ENCODE assay signal across 22 cellular contexts in genomic region chr13:97979556-97979955, GRCh38. TPM values are rescaled to one million over a fixed set of nuclear protein-coding genes. Genes with fewer than 3 reads are reported as not detected.
DNase-seq lines count a peak whose midpoint lies in the region; ATAC-seq, FAIRE-seq and TF ChIP-seq lines count a peak whose summit lies in the region.
"Had no signal": no experiment of that assay in that cellular context is flagged by ENCODE, and none has a peak within 500 bp of the region (broad histone marks: within the 10 kb centered on the region; RNA-seq: fewer than 3 reads in every experiment).

No MANE protein-coding gene starts in this region.

- TF ChIP-seq CTCF in HepG2 (CRISPR knock-in tag; IDR thresholded peaks at IDR 0.05) (no peak), right lobe of liver (IDR thresholded peaks at IDR 0.05) (no peak), PC-9 (conservative IDR thresholded peaks at IDR 0.05) (no peak), upper lobe of left lung (IDR thresholded peaks at IDR 0.05) (no peak)

- CTCF ChIA-PET in HepG2 (lab: Yijun Ruan, JAX; ENCODE audit: low intra/inter-chr PET ratio, low total read pairs) (no interaction called here), PC-9 (lab: Charles Lee) (no interaction called here)

- no peak for FAIRE-seq in HepG2 (lab: Jason Lieb, UNC)
- FAIRE-seq: D721Med, TTC549, urothelium cell line had no signal

- no peaks in the 10 kb centered on the region; a peak in 1 of 5 replicates for H3K27me3 ChIP-seq in HepG2 (ENCODE audit: control insufficient read depth in 1 of 2, insufficient read depth in 2 of 2, low read length in 2 of 2)
- H3K27me3 ChIP-seq in right lobe of liver: no peaks in the 10 kb centered on the region
- H3K27me3 ChIP-seq in PC-9 (ENCODE audit: insufficient read depth, low read depth): no peaks in the 10 kb centered on the region
- no peaks in the 10 kb centered on the region for H3K27me3 ChIP-seq in upper lobe of left lung
- H3K27me3 ChIP-seq: hepatocyte had no signal

- peak overlapping the region; percentile 78 for H3K4me2 ChIP-seq in HepG2 (ENCODE audit: low read depth, low read length)
- H3K4me2 ChIP-seq in PC-9: peak overlapping the region; percentile 91; the same call in 1 of the 2 replicates

- no peak for DNase-seq in HepG2 (ENCODE audit: low spot score)
- DNase-seq in right lobe of liver: no peak
- DNase-seq in PC-9: no peak
- no peak for DNase-seq in epithelial cell of prostate (ENCODE audit: low read depth, low spot score)
- no peak for DNase-seq in upper lobe of left lung
- DNase-seq in NCI-H82 treated with DMSO at 0.1 percent for 48 hours (lab: John Stamatoyannopoulos, UW; ENCODE audit: unreplicated experiment): no peak
- DNase-seq: activated CD4-positive, alpha-beta T cell treated with anti-CD3 and anti-CD28 coated beads for 36 hours; dermis blood vessel endothelial cell; islet precursor cell; KG1; lower lobe of right lung; NCI-H1048; NCI-H2029 treated with DMSO at 0.1 percent for 48 hours; NCI-H446; NK-92 treated with Interleukin-12 subunit alpha and Interleukin-12 subunit beta, amount 100 ng/mL, for 24 hours had no signal

- ATAC-seq in HepG2: no peak
- ATAC-seq in right lobe of liver: no peak
- ATAC-seq in GM18502 (IDR thresholded peaks at IDR 0.05; ENCODE audit: poor library complexity, unreplicated experiment): no peak
- no peak for ATAC-seq in GM19397 (IDR thresholded peaks at IDR 0.05; ENCODE audit: unreplicated experiment)
- ATAC-seq in upper lobe of left lung (ENCODE audit: low FRiP score in 2 of 2): no peak
- ATAC-seq: activated CD4-positive, alpha-beta T cell treated with anti-CD3 and anti-CD28 coated beads for 36 hours; activated T-helper 17 cell treated with anti-CD3 and anti-CD28 coated beads, Interleukin-2, amount 50 U/mL, for 72 hours; lower lobe of right lung had no signal

- BruUV-seq in HepG2 (replicated peaks; lab: Mats Ljungman, UMichigan) (no TSS peak), PC-9 (replicated peaks; lab: Mats Ljungman, UMichigan) (no TSS peak)

- no peaks in the 10 kb centered on the region for H3K9me2 ChIP-seq in PC-9 (ENCODE audit: insufficient read depth)

- POLR2A ChIA-PET in HepG2 (lab: Yijun Ruan, JAX): no interaction called here
- POLR2A ChIA-PET in PC-9 (lab: Charles Lee; ENCODE audit: unreplicated experiment): interaction anchor here (0.7 kb wide), 1 partner anchor 22 kb away, joined by 4 read pairs; no protein-coding TSS in a partner anchor

- no peaks in the 10 kb centered on the region for H3K9me3 ChIP-seq in HepG2 (ENCODE audit: low read length)
- no peaks in the 10 kb centered on the region for H3K9me3 ChIP-seq in right lobe of liver
- no peaks in the 10 kb centered on the region for H3K9me3 ChIP-seq in PC-9 (ENCODE audit: insufficient read depth, low read depth)
- H3K9me3 ChIP-seq in upper lobe of left lung: no peaks in the 10 kb centered on the region
- H3K9me3 ChIP-seq: lower lobe of right lung had no signal

- TF ChIP-seq POLR2A in HepG2 (IDR thresholded peaks at IDR 0.05; ENCODE audit: insufficient read depth in 1 of 2, low read depth in 2 of 2, low read length in 2 of 2) (no peak), right lobe of liver (IDR thresholded peaks at IDR 0.05) (no peak), upper lobe of left lung (IDR thresholded peaks at IDR 0.05) (no peak)

- H3K27ac ChIP-seq in HepG2 (ENCODE audit: extremely low read length, insufficient read depth, low read length) (peak overlapping the region; percentile 8), right lobe of liver (no peak overlapping the region), PC-9 (no peak overlapping the region), epithelial cell of prostate (peak overlapping the region; percentile 38), upper lobe of left lung (no peak overlapping the region)
- H3K27ac ChIP-seq: hepatocyte, lower lobe of right lung had no signal

- no peak for TF ChIP-seq EP300 in HepG2 (IDR thresholded peaks at IDR 0.05; ENCODE audit: low read depth in 2 of 2, low read length in 2 of 2)
- TF ChIP-seq EP300 in HepG2 (CRISPR knock-in tag; IDR thresholded peaks at IDR 0.05; ENCODE audit: borderline replicate concordance): no peak
- no peak for TF ChIP-seq EP300 in upper lobe of left lung (IDR thresholded peaks at IDR 0.05)

- H3K4me1 ChIP-seq in HepG2 (ENCODE audit: insufficient read depth, low read length) (peaks cover 55% of the 10 kb centered on the region), right lobe of liver (peaks cover 0 to 25% (median 7%) of the 10 kb centered on the region in 4 donors), PC-9 (replicated peaks; ENCODE audit: insufficient read depth) (peaks cover 21% of the 10 kb centered on the region), upper lobe of left lung (peaks cover 16 to 28% (median 27%) of the 10 kb centered on the region in 4 donors)

- H3K9ac ChIP-seq in HepG2 (ENCODE audit: insufficient read depth, low read depth, low read length): no peak overlapping the region

- H4K20me1 ChIP-seq in HepG2 (ENCODE audit: insufficient read depth, low read length) (peaks cover 33% of the 10 kb centered on the region), PC-9 (ENCODE audit: insufficient read depth) (peaks cover 34% of the 10 kb centered on the region)

- intact Hi-C loops in HepG2 (cut with micrococcal nuclease; ENCODE audit: unreplicated experiment): loop anchor here (5.0 kb wide), 2 partner anchors 122 to 593 kb away; no protein-coding TSS in a partner anchor
- intact Hi-C loops in right lobe of liver (cut with DNase I): no loop called here
- intact Hi-C loops in PC-9 (cut with micrococcal nuclease; ENCODE audit: unreplicated experiment): no loop called here

- H3K4me3 ChIP-seq in HepG2 (replicated peaks in 1 of 3; ENCODE audit: insufficient read depth in 1 of 3, low read depth in 2 of 3, low read length in 3 of 3) (no peak overlapping the region; a peak in 1 of 6 replicates), right lobe of liver (no peak overlapping the region), PC-9 (peak overlapping the region; percentile 92; the same call in 1 of the 2 replicates), upper lobe of left lung (no peak overlapping the region)
- H3K4me3 ChIP-seq: hepatocyte, lower lobe of right lung had no signal

- peaks cover 0 to 14% of the 10 kb centered on the region in 2 experiments; a peak in 4 of 5 replicates for H3K36me3 ChIP-seq in HepG2 (replicated peaks in 1 of 2; ENCODE audit: control insufficient read depth in 1 of 2, insufficient read depth in 2 of 2, low read length in 2 of 2)
- H3K36me3 ChIP-seq in right lobe of liver: peaks cover 0 to 2% (median 0%) of the 10 kb centered on the region in 4 donors
- H3K36me3 ChIP-seq in PC-9 (ENCODE audit: low read depth): peaks cover 23% of the 10 kb centered on the region
- peaks cover 0 to 18% (median 0%) of the 10 kb centered on the region in 4 donors for H3K36me3 ChIP-seq in upper lobe of left lung

- in situ Hi-C loops in HepG2 (cut with HindIII; ENCODE audit: extremely low pct_ligation_motif_present, low pct_unique_long_range_greater_than_20kb): no loop called here

- no peak overlapping the region for H2AFZ ChIP-seq in HepG2 (ENCODE audit: low read length)
- no peak overlapping the region for H2AFZ ChIP-seq in PC-9
- H2AFZ ChIP-seq: hepatocyte had no signal

- peaks cover 60% of the 10 kb centered on the region for H3K79me2 ChIP-seq in HepG2 (ENCODE audit: insufficient read depth, low read length)
- H3K79me2 ChIP-seq in PC-9 (ENCODE audit: low read depth): peaks cover 63% of the 10 kb centered on the region

- no peak for TF ChIP-seq RAD21 in HepG2 (CRISPR knock-in tag; IDR thresholded peaks at IDR 0.05)

- H3F3A ChIP-seq in PC-9 (ENCODE audit: insufficient read depth, low read depth): peaks cover 15% of the 10 kb centered on the region; the same call in 1 of the 2 replicates

TF ChIP-seq in HepG2, 621 proteins besides CTCF, POLR2A, EP300 and RAD21 (continues in another document):
- TF ChIP-seq FOXP4 (CRISPR knock-in tag; IDR thresholded peaks at IDR 0.05): no peak

RNA-seq across cellular contexts. Expression of gene IPO5, which starts 26.1 kb away (rescaled TPM):
- total RNA-seq in HepG2 (2016; rRNA removed; fragmentation: Illumina TruSeq; extraction: Trizol) (242 and 411 TPM in 2 replicates), right lobe of liver (10 to 100 TPM; 36.0 to 52.3 (median 45.2) TPM), PC-9 (2021) (98.8 and 126 TPM in 2 replicates), upper lobe of left lung (100 to 1,000 TPM in 1 of 6 donors, 10 to 100 TPM in 5; 35.8 to 127 (median 75.6) TPM)
- total RNA-seq in HepG2 (2016; cell fraction: cytosol; rRNA removed; fragmentation: Illumina TruSeq; extraction: Trizol; ENCODE audit: low read depth): 30.4 and 32.9 TPM in 2 replicates
- 233 and 406 TPM in 2 replicates for total RNA-seq in HepG2 (2016; cell fraction: insoluble cytoplasmic fraction; rRNA removed; fragmentation: Illumina TruSeq; extraction: Trizol)
- 125 and 157 TPM in 2 replicates for total RNA-seq in HepG2 (2016; cell fraction: membrane; rRNA removed; fragmentation: Illumina TruSeq; extraction: Trizol)
- total RNA-seq in HepG2 (2016; cell fraction: nucleus; rRNA removed; fragmentation: Illumina TruSeq; extraction: Trizol): 159 and 178 TPM in 2 replicates
- 117 and 155 TPM in 2 replicates for polyA plus RNA-seq in HepG2 (2011; rRNA removed)
- polyA plus RNA-seq in HepG2 (2011; cell fraction: cytosol; rRNA removed): 89.3 and 105 TPM in 2 replicates
- polyA plus RNA-seq in HepG2 (2011; cell fraction: nucleus; rRNA removed): 70.8 and 78.2 TPM in 2 replicates
- polyA plus RNA-seq in HepG2 (2012): 144 and 179 TPM in 2 replicates
- 16.3 and 18.7 TPM in 2 replicates for polyA plus RNA-seq in HepG2 (2016; cell fraction: cytosol; fragmentation: Illumina TruSeq; extraction: Trizol; ENCODE audit: low read depth)
- polyA plus RNA-seq in HepG2 (2016; cell fraction: insoluble cytoplasmic fraction; fragmentation: Illumina TruSeq; extraction: Trizol; ENCODE audit: low read depth): 212 and 229 TPM in 2 replicates
- polyA plus RNA-seq in HepG2 (2016; cell fraction: membrane; fragmentation: Illumina TruSeq; extraction: Trizol; ENCODE audit: low read depth): 53.5 and 68.8 TPM in 2 replicates
- 147 TPM in 2 replicates for polyA plus RNA-seq in HepG2 (2016; cell fraction: nucleus; fragmentation: Illumina TruSeq; extraction: Trizol; ENCODE audit: insufficient read depth, low read depth)
- polyA minus RNA-seq in HepG2 (2011; rRNA and poly(A)+ RNA removed; ENCODE audit: low replicate concordance): 162 and 233 TPM in 2 replicates
- polyA minus RNA-seq in HepG2 (2011; cell fraction: cytosol; rRNA and poly(A)+ RNA removed): 193 and 207 TPM in 2 replicates
- 174 and 191 TPM in 2 replicates for polyA minus RNA-seq in HepG2 (2011; cell fraction: nucleus; rRNA and poly(A)+ RNA removed)

Comparison
In these comparisons a context has a peak if more than half of its experiments do, and no peak if none do; other contexts are left out.
1. H3K27ac ChIP-seq: peak in HepG2 (single experiment) and epithelial cell of prostate (single experiment); none in right lobe of liver (0 of 3), PC-9 (single experiment) and upper lobe of left lung (0 of 4).